ENCODE assay signal across 27 cellular contexts in the genomic region with DNA sequence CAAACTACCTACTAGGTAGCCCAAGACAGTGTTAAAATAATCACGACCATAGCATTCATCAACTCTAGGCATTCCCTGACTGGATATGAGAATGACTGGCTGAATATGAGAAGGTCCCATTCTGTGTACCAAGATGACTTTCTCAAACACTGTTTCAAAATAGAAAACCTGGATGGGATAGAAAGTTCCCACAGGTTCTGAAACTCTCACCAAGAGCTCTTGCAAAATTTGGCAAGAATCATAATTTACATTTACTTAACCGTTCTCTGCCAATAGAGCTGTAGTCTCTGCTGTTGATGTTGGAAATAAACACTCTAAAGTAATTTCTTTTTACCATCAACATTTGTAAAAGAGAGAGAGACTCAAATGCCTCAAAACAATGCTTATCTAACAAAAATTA.
"Had no signal": no experiment of that assay in that cellular context is flagged by ENCODE, and none has a peak within 500 bp of the region (broad histone marks: within the 10 kb centered on the region; RNA-seq: fewer than 3 reads in every experiment).

No MANE protein-coding gene starts in this region.

- H3K36me3 Mint-ChIP-seq: activated CD4-positive, alpha-beta memory T cell treated with anti-CD3 and anti-CD28 coated beads for 36 hours; activated naive CD4-positive, alpha-beta T cell treated with anti-CD3 and anti-CD28 coated beads, Interleukin-2, amount 10 ng/mL, durations not matched to agents 7 days and 5 days; activated naive CD8-positive, alpha-beta T cell treated with anti-CD3 and anti-CD28 coated beads, Interleukin-2, amount 10 ng/mL, durations not matched to agents 7 days and 5 days; brain had no signal

- H3K4me3 ChIP-seq: ascending aorta, breast epithelium, cardiac muscle cell, colonic mucosa, esophagus squamous epithelium had no signal

- H3K4me1 Mint-ChIP-seq: activated CD4-positive, alpha-beta T cell treated with anti-CD3 and anti-CD28 coated beads for 36 hours; activated CD4-positive, alpha-beta T cell treated with anti-CD3 and anti-CD28 coated beads, Interleukin-2, amount 10 ng/mL, durations not matched to agents 24 days and 14 days; activated naive CD4-positive, alpha-beta T cell treated with anti-CD3 and anti-CD28 coated beads, Interleukin-2, amount 10 ng/mL, durations not matched to agents 7 days and 5 days; activated naive CD8-positive, alpha-beta T cell treated with anti-CD3 and anti-CD28 coated beads, Interleukin-2, amount 10 ng/mL, durations not matched to agents 7 days and 5 days; brain had no signal

- H3K27ac Mint-ChIP-seq: activated CD4-positive, alpha-beta memory T cell treated with anti-CD3 and anti-CD28 coated beads for 36 hours; activated CD4-positive, alpha-beta T cell treated with anti-CD3 and anti-CD28 coated beads for 36 hours; activated CD4-positive, alpha-beta T cell treated with anti-CD3 and anti-CD28 coated beads, Interleukin-2, amount 10 ng/mL, durations not matched to agents 24 days and 14 days; activated naive CD4-positive, alpha-beta T cell treated with anti-CD3 and anti-CD28 coated beads, Interleukin-2, amount 10 ng/mL, durations not matched to agents 7 days and 5 days; activated naive CD4-positive, alpha-beta T cell treated with anti-CD3 and anti-CD28 coated beads, Interleukin-2, amount 50 U/mL, for 72 hours; activated naive CD8-positive, alpha-beta T cell treated with anti-CD3 and anti-CD28 coated beads, Interleukin-2, amount 10 ng/mL, durations not matched to agents 7 days and 5 days; activated T-cell treated with anti-CD3 and anti-CD28 coated beads, Interleukin-2, amount 50 U/mL, for 24 hours; activated T-cell treated with anti-CD3 and anti-CD28 coated beads, Interleukin-2, amount 50 U/mL, for 72 hours; brain had no signal

- DNase-seq: activated CD4-positive, alpha-beta memory T cell treated with anti-CD3 and anti-CD28 coated beads for 36 hours; activated CD4-positive, alpha-beta T cell treated with anti-CD3 and anti-CD28 coated beads for 36 hours; activated CD4-positive, alpha-beta T cell treated with anti-CD3 and anti-CD28 coated beads, Interleukin-2, amount 10 ng/mL, durations not matched to agents 24 days and 14 days; activated CD4-positive, CD25-positive, alpha-beta regulatory T cell; activated CD4-positive, CD25-positive, alpha-beta regulatory T cell treated with anti-CD3 and anti-CD28 coated beads, Interleukin-2, amount 50 U/mL, for 72 hours; activated CD8-positive, alpha-beta memory T cell treated with anti-CD3 and anti-CD28 coated beads, Interleukin-2, amount 50 U/mL, for 48 hours; activated gamma-delta T cell; activated naive CD4-positive, alpha-beta T cell; activated naive CD4-positive, alpha-beta T cell treated with anti-CD3 and anti-CD28 coated beads, Interleukin-2, amount 10 ng/mL, durations not matched to agents 7 days and 5 days; activated naive CD8-positive, alpha-beta T cell treated with anti-CD3 and anti-CD28 coated beads, Interleukin-2, amount 10 ng/mL, durations not matched to agents 7 days and 5 days; activated T-cell treated with anti-CD3 and anti-CD28 coated beads for 4 hours; activated T-cell treated with anti-CD3 and anti-CD28 coated beads, Interleukin-2, amount 50 U/mL, for 24 hours; activated T-cell treated with anti-CD3 and anti-CD28 coated beads, Interleukin-2, amount 50 U/mL, for 72 hours; central memory CD4-positive, alpha-beta T cell; cerebellar nuclear complex; colonic mucosa; effector CD8-positive, alpha-beta T cell; esophagus squamous epithelium; foreskin fibroblast; glutamatergic neuron; T-helper 2 cell had no signal

- H3K36me3 ChIP-seq: ascending aorta, breast epithelium, cardiac muscle cell, colonic mucosa, esophagus squamous epithelium had no signal

- H3K27me3 Mint-ChIP-seq: activated CD4-positive, alpha-beta memory T cell treated with anti-CD3 and anti-CD28 coated beads for 36 hours; activated CD4-positive, alpha-beta T cell treated with anti-CD3 and anti-CD28 coated beads, Interleukin-2, amount 10 ng/mL, durations not matched to agents 24 days and 14 days; activated naive CD4-positive, alpha-beta T cell treated with anti-CD3 and anti-CD28 coated beads, Interleukin-2, amount 10 ng/mL, durations not matched to agents 7 days and 5 days had no signal

- H3K4me3 Mint-ChIP-seq: activated CD4-positive, alpha-beta memory T cell treated with anti-CD3 and anti-CD28 coated beads for 36 hours; activated CD4-positive, alpha-beta T cell treated with anti-CD3 and anti-CD28 coated beads for 36 hours; activated CD4-positive, alpha-beta T cell treated with anti-CD3 and anti-CD28 coated beads, Interleukin-2, amount 10 ng/mL, durations not matched to agents 24 days and 14 days; activated naive CD4-positive, alpha-beta T cell treated with anti-CD3 and anti-CD28 coated beads, Interleukin-2, amount 10 ng/mL, durations not matched to agents 7 days and 5 days; activated naive CD8-positive, alpha-beta T cell treated with anti-CD3 and anti-CD28 coated beads, Interleukin-2, amount 10 ng/mL, durations not matched to agents 7 days and 5 days; activated T-cell treated with anti-CD3 and anti-CD28 coated beads, Interleukin-2, amount 50 U/mL, for 24 hours; activated T-cell treated with anti-CD3 and anti-CD28 coated beads, Interleukin-2, amount 50 U/mL, for 72 hours; brain had no signal

- ATAC-seq: activated CD4-positive, alpha-beta T cell treated with anti-CD3 and anti-CD28 coated beads for 36 hours; activated naive CD4-positive, alpha-beta T cell treated with anti-CD3 and anti-CD28 coated beads, Interleukin-2, amount 50 U/mL, for 72 hours; activated T-cell treated with anti-CD3 and anti-CD28 coated beads, Interleukin-2, amount 50 U/mL, for 72 hours had no signal

- H3K9me3 ChIP-seq: colonic mucosa, esophagus squamous epithelium had no signal

- H3K27me3 ChIP-seq: ascending aorta, breast epithelium, cardiac muscle cell, colonic mucosa, esophagus squamous epithelium had no signal

- H3K27ac ChIP-seq: ascending aorta, breast epithelium, cardiac muscle cell, colonic mucosa, epithelial cell of prostate, esophagus squamous epithelium had no signal

- H3K4me1 ChIP-seq: ascending aorta, breast epithelium, colonic mucosa, esophagus squamous epithelium had no signal

- H3K9me3 Mint-ChIP-seq: activated naive CD8-positive, alpha-beta T cell treated with anti-CD3 and anti-CD28 coated beads, Interleukin-2, amount 10 ng/mL, durations not matched to agents 7 days and 5 days had no signal
